Comparison of ENCODE assay signal across 11 cellular contexts in the genomic region with DNA sequence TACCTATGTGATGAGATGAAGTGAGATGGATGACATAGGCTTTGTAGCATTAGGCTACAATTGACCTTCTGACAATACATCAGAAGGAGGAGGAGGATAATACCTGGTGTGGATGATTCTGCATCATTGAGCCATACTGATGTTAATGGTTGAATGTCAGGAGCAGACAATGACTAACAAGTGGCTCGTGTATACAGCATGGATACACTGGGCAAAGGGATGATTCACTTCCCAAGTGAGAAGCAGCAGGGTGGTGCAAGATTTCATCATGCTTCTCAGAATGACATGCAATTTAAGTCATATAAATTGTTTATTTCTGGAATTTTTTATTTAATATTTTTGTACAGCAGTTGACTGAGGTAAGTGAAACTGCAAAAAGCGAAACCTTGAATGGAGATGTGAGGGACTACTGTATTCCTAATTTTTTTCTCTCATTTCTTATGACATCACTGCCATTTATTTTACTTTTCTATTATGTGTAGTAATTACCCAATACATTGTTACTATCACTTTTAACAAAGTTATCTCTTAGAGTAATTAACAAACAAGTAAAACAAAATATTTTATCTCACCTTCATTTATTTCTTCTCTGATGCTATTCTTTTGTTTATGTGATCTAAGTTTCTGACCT. TPM values are rescaled to one million over a fixed set of nuclear protein-coding genes. Genes with fewer than 3 reads are reported as not detected.
A peak's percentile ranks its signal among the peaks of the same experiment; 100 is the strongest.
DNase-seq lines count a peak whose midpoint lies in the region; ATAC-seq and TF ChIP-seq lines count a peak whose summit lies in the region.
"Had no signal": no experiment of that assay in that cellular context is flagged by ENCODE, and none has a peak within 500 bp of the region (broad histone marks: within the 10 kb centered on the region; RNA-seq: fewer than 3 reads in every experiment).

No MANE protein-coding gene starts in this region.

- no peaks in the 10 kb centered on the region for H3K4me1 ChIP-seq in mammary epithelial cell (ENCODE audit: insufficient read depth, low read length)
- no peaks in the 10 kb centered on the region for H3K4me1 ChIP-seq in naive thymus-derived CD4-positive, alpha-beta T cell (ENCODE audit: control insufficient read depth in 2 of 2, insufficient read depth in 2 of 2, low read length in 2 of 2)
- H3K4me1 ChIP-seq: adrenal gland had no signal

- H3K9me3 Mint-ChIP-seq in naive thymus-derived CD4-positive, alpha-beta T cell: peaks cover 0 to 3% (median 0%) of the 10 kb centered on the region in 11 donors
- H3K9me3 Mint-ChIP-seq: T-helper 1 cell treated with Interleukin-12 subunit alpha and Interleukin-12 subunit beta and Interleukin-4 antibody, amounts not matched to agents 30 μg/mL and 1 μg/mL, for 36 hours had no signal

- peaks cover 0 to 17% (median 4%) of the 10 kb centered on the region in 5 donors for H3K27me3 Mint-ChIP-seq in naive thymus-derived CD4-positive, alpha-beta T cell

- DNase-seq in GM03348 (ENCODE audit: low spot score) (peak; percentile 55), M059J (ENCODE audit: low read depth) (peak; percentile 36), mammary epithelial cell (peak; percentile 89), T-helper 2 cell (no peak), ureter (ENCODE audit: low spot score) (no peak)
- DNase-seq in naive thymus-derived CD4-positive, alpha-beta T cell: no peak
- DNase-seq: adrenal gland, NCI-H1048, retina had no signal

- POLR2A ChIA-PET in naive thymus-derived CD4-positive, alpha-beta T cell (lab: Charles Lee): no interaction called here

- dilution Hi-C loops in mammary epithelial cell (cut with HindIII; ENCODE audit: low sequenced_read_pairs): no loop called here

- TSS peak; percentile 61 for BruUV-seq in mammary epithelial cell (replicated peaks; lab: Mats Ljungman, UMichigan)

- CTCF ChIA-PET in mammary epithelial cell (lab: Charles Lee; ENCODE audit: low non-redundant PET): no interaction called here
- CTCF ChIA-PET in naive thymus-derived CD4-positive, alpha-beta T cell (lab: Charles Lee): no interaction called here

- H3K9ac ChIP-seq in mammary epithelial cell (ENCODE audit: insufficient read depth, low read length): no peak overlapping the region

- peak; percentile 57 for ATAC-seq in naive thymus-derived CD4-positive, alpha-beta T cell
- ATAC-seq in GM18909 (IDR thresholded peaks at IDR 0.05; ENCODE audit: poor library complexity, unreplicated experiment): no peak

- H3K4me2 ChIP-seq in mammary epithelial cell (ENCODE audit: insufficient read depth, low read depth, low read length): no peak overlapping the region

- no peaks in the 10 kb centered on the region for H3K9me3 ChIP-seq in mammary epithelial cell (replicated peaks; ENCODE audit: insufficient read depth, low read length)
- no peaks in the 10 kb centered on the region for H3K9me3 ChIP-seq in naive thymus-derived CD4-positive, alpha-beta T cell (ENCODE audit: control insufficient read depth in 2 of 3, low read length in 3 of 3)
- H3K9me3 ChIP-seq: adrenal gland had no signal

- H3K4me3 ChIP-seq in mammary epithelial cell (replicated peaks in 1 of 3; ENCODE audit: insufficient read depth in 1 of 3, low read depth in 2 of 3, low read length in 3 of 3): no peak overlapping the region
- H3K4me3 ChIP-seq in naive thymus-derived CD4-positive, alpha-beta T cell (ENCODE audit: low read length): no peak overlapping the region
- H3K4me3 ChIP-seq: adrenal gland had no signal

- H3K27ac Mint-ChIP-seq in naive thymus-derived CD4-positive, alpha-beta T cell: no peak overlapping the region
- H3K27ac Mint-ChIP-seq: T-helper 1 cell treated with Interleukin-12 subunit alpha and Interleukin-12 subunit beta and Interleukin-4 antibody, amounts not matched to agents 30 μg/mL and 1 μg/mL, for 36 hours had no signal

- H4K20me1 ChIP-seq in mammary epithelial cell (ENCODE audit: insufficient read depth, low read length): no peaks in the 10 kb centered on the region

- H3K4me1 Mint-ChIP-seq in naive thymus-derived CD4-positive, alpha-beta T cell: no peaks in the 10 kb centered on the region

- peak overlapping the region; percentile 78 for H3K27ac ChIP-seq in mammary epithelial cell (ENCODE audit: insufficient read depth, low read depth, low read length)
- no peak overlapping the region for H3K27ac ChIP-seq in naive thymus-derived CD4-positive, alpha-beta T cell (ENCODE audit: low read depth, low read length)
- H3K27ac ChIP-seq: adrenal gland had no signal

- in situ Hi-C loops in mammary epithelial cell (cut with MboI; ENCODE audit: low sequenced_read_pairs in 2 of 2): no loop called here

- intact Hi-C loops in mammary epithelial cell (cut with micrococcal nuclease): loop anchor here (2.0 kb wide), 1 partner anchor 35 kb away; the partner anchor contains the start of gene COP1
- intact Hi-C loops in naive thymus-derived CD4-positive, alpha-beta T cell (cut with micrococcal nuclease): no loop called here

- no peaks in the 10 kb centered on the region for H3K79me2 ChIP-seq in mammary epithelial cell (ENCODE audit: insufficient read depth, low read length)

- no peaks in the 10 kb centered on the region for H3K27me3 ChIP-seq in mammary epithelial cell (ENCODE audit: insufficient read depth, low read length)
- H3K27me3 ChIP-seq in naive thymus-derived CD4-positive, alpha-beta T cell (ENCODE audit: control insufficient read depth in 2 of 2, insufficient read depth in 2 of 2, low read length in 2 of 2): no peaks in the 10 kb centered on the region
- H3K27me3 ChIP-seq: adrenal gland had no signal

- no peak for TF ChIP-seq CTCF in mammary epithelial cell (conservative IDR thresholded peaks at IDR 0.05 in 1 of 2, IDR thresholded peaks at IDR 0.05 in 1 of 2; ENCODE audit: extremely low read depth in 1 of 2, insufficient read depth in 1 of 2, low read depth in 1 of 2, low read length in 2 of 2)

- 50% methylated on average over 2 of the region's 2 CpGs for WGBS in mammary epithelial cell (ENCODE audit: low coverage, missing lambda C conversion rate)

- H3K36me3 Mint-ChIP-seq in naive thymus-derived CD4-positive, alpha-beta T cell: no peaks in the 10 kb centered on the region

- H2AFZ ChIP-seq in mammary epithelial cell (ENCODE audit: low read depth, low read length): no peak overlapping the region

- no peaks in the 10 kb centered on the region for H3K36me3 ChIP-seq in mammary epithelial cell (ENCODE audit: insufficient read depth, low read length)
- H3K36me3 ChIP-seq in naive thymus-derived CD4-positive, alpha-beta T cell (ENCODE audit: control insufficient read depth in 2 of 3, insufficient read depth in 3 of 3, low read length in 3 of 3): no peaks in the 10 kb centered on the region
- H3K36me3 ChIP-seq: adrenal gland had no signal

- no peak overlapping the region for H3K4me3 Mint-ChIP-seq in naive thymus-derived CD4-positive, alpha-beta T cell
- H3K4me3 Mint-ChIP-seq: T-helper 1 cell treated with Interleukin-12 subunit alpha and Interleukin-12 subunit beta and Interleukin-4 antibody, amounts not matched to agents 30 μg/mL and 1 μg/mL, for 36 hours had no signal

RNA-seq across cellular contexts. Expression of gene COP1, which starts 34.4 kb away (rescaled TPM):
- total RNA-seq in M059J (2014; rRNA removed; shearing (Covaris generic)): 42.6 and 46.1 TPM in 2 replicates
- total RNA-seq in mammary epithelial cell (10 to 100 TPM; 42.2 to 72.5 TPM), ureter (60.6 TPM)
- 24.5 TPM for polyA plus RNA-seq in mammary epithelial cell
- polyA minus RNA-seq in mammary epithelial cell: 72.0 TPM
- 10 to 100 TPM; 39.1 to 57.0 (median 43.9) TPM for total RNA-seq in naive thymus-derived CD4-positive, alpha-beta T cell
- 10 to 100 TPM; 39.9 to 44.9 TPM for polyA plus RNA-seq in naive thymus-derived CD4-positive, alpha-beta T cell

Comparison
In these comparisons a context has a peak if more than half of its experiments do, and no peak if none do; other contexts are left out.
1. DNase-seq: peak in GM03348 (single experiment), M059J (single experiment) and mammary epithelial cell (single experiment); none in naive thymus-derived CD4-positive, alpha-beta T cell (0 of 9), T-helper 2 cell (0 of 5) and ureter (single experiment).